19 cellular contexts compared by ENCODE assay signal in the genomic region with DNA sequence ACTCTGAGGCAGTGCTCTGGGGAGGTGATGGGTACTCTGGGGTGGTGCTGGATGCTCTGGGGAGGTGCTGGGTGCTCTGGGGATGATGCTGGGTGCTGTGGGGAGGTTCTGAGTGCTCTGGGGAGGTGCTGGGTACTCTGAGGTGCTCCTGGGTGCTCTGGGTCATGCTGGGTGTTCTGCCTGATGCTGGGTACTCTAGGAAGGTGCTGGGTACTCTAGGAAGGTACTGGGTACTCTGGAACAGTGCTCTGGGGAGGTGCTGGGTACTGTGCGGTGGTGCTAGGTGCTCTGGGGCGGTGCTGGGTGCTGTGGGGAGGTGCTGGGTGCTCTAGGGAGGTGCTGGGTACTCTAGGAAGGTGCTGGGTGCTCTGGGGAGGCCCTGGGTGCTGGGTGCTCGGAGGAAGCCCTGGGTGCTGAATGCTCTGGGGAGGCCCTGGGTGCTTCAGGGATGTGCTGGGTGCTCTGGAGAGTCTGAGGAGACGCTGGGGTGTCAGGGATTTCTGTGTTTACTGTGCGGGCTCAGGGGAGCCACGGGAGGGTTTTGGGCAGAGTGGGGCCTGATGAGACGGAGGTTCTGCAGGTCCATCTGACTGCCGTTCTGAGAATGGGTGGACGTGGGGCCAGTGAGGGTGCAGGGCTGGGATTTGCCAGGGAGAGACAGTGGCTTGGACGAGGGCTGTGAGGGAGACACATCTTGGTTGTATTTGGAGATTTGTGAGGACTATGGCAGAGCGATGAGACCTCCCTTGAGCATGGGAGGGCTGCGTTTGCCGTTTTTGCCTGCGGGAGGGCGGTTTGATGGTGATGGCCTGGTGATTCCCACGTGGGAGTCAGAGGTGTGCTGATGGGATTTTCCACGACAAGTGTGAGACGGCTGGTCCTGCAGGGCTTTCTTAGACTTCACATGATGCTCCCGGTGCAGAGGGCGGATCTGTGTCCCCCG. TPM values are rescaled to one million over a fixed set of nuclear protein-coding genes. Genes with fewer than 3 reads are reported as not detected.
DNase-seq lines count a peak whose midpoint lies in the region; ATAC-seq and TF ChIP-seq lines count a peak whose summit lies in the region.
"Had no signal": no experiment of that assay in that cellular context is flagged by ENCODE, and none has a peak within 500 bp of the region (broad histone marks: within the 10 kb centered on the region; RNA-seq: fewer than 3 reads in every experiment).

No MANE protein-coding gene starts in this region.

- H3K4me1 Mint-ChIP-seq in glutamatergic neuron (ENCODE audit: low read depth, unreplicated experiment), result peaks cover 13% of the 10 kb centered on the region
- peaks cover 35% of the 10 kb centered on the region for H3K4me1 Mint-ChIP-seq in stimulated activated effector memory CD8-positive, alpha-beta T cell treated with anti-CD3 and anti-CD28 coated beads, Interleukin-12 subunit alpha, Interleukin-12 subunit beta, amount 100 ng/mL, for 72 hours
- H3K4me1 Mint-ChIP-seq in activated naive CD8-positive, alpha-beta T cell treated with anti-CD3 and anti-CD28 coated beads, Interleukin-2, amount 50 U/mL, for 24 hours, result no peaks in the 10 kb centered on the region

- 75% methylated on average over 21 of the region's 21 CpGs for WGBS in right cardiac atrium

- intact Hi-C loops in left ventricle myocardium superior (cut with micrococcal nuclease), result no loop called here
- intact Hi-C loops in right cardiac atrium (cut with DNase I), result no loop called here
- intact Hi-C loops in Panc1 (cut with micrococcal nuclease; ENCODE audit: unreplicated experiment), result no loop called here

- in situ Hi-C loops in Panc1 (cut with HindIII; ENCODE audit: low pct_unique_long_range_greater_than_20kb, low sequenced_read_pairs), result no loop called here

- no peaks in the 10 kb centered on the region for H3K4me1 ChIP-seq in right cardiac atrium (ENCODE audit: control insufficient read depth, insufficient read depth, low read length)
- peaks cover 32% of the 10 kb centered on the region for H3K4me1 ChIP-seq in Panc1 (ENCODE audit: control insufficient read depth, insufficient read depth, low read length)

- DNase-seq in left ventricle myocardium superior, result peak; percentile 12
- no peak for DNase-seq in right cardiac atrium
- DNase-seq in Panc1 (ENCODE audit: low read depth, low spot score), result no peak
- DNase-seq in glutamatergic neuron, result no peak
- DNase-seq in stimulated activated effector memory CD8-positive, alpha-beta T cell treated with anti-CD3 and anti-CD28 coated beads, Interleukin-12 subunit alpha, Interleukin-12 subunit beta, amount 100 ng/mL, for 72 hours (ENCODE audit: low spot score in 2 of 2), result no peak
- DNase-seq in NCI-H2196 treated with DMSO at 0.1 percent for 48 hours (lab: John Stamatoyannopoulos, UW; ENCODE audit: unreplicated experiment), result no peak
- no peak for DNase-seq in A172 (ENCODE audit: low spot score)
- no peak for DNase-seq in activated naive CD8-positive, alpha-beta T cell treated with anti-CD3 and anti-CD28 coated beads, Interleukin-2, amount 50 U/mL, for 24 hours
- DNase-seq: CD8-positive, alpha-beta memory T cell; EL; NCI-H1417 treated with DMSO at 0.1 percent for 48 hours; NCI-H2029; NCI-H345; NCI-H526 treated with DMSO at 0.1 percent for 48 hours; NK-92 treated with Interleukin-12 subunit alpha and Interleukin-12 subunit beta, amount 100 ng/mL, for 24 hours; Right ventricle myocardium superior; SK-N-SH had no signal

- peak overlapping the region; percentile 34 for H3K4me3 Mint-ChIP-seq in glutamatergic neuron (ENCODE audit: unreplicated experiment)
- H3K4me3 Mint-ChIP-seq in stimulated activated effector memory CD8-positive, alpha-beta T cell treated with anti-CD3 and anti-CD28 coated beads, Interleukin-12 subunit alpha, Interleukin-12 subunit beta, amount 100 ng/mL, for 72 hours, result no peak overlapping the region
- H3K4me3 Mint-ChIP-seq in activated naive CD8-positive, alpha-beta T cell treated with anti-CD3 and anti-CD28 coated beads, Interleukin-2, amount 50 U/mL, for 24 hours, result no peak overlapping the region
- H3K4me3 Mint-ChIP-seq: B cell; CD8-positive, alpha-beta memory T cell had no signal

- ATAC-seq in left ventricle myocardium superior (no peak), right cardiac atrium (no peak), Panc1 (peak; percentile 3; the same call in 1 of the 2 replicates)
- ATAC-seq in stimulated activated effector memory CD8-positive, alpha-beta T cell treated with anti-CD3 and anti-CD28 coated beads, Interleukin-12 subunit alpha, Interleukin-12 subunit beta, amount 100 ng/mL, for 72 hours, result no peak
- ATAC-seq in activated naive CD8-positive, alpha-beta T cell treated with anti-CD3 and anti-CD28 coated beads, Interleukin-2, amount 50 U/mL, for 24 hours, result no peak

- H3K9me3 Mint-ChIP-seq in glutamatergic neuron (ENCODE audit: unreplicated experiment), result peaks cover 30% of the 10 kb centered on the region
- no peaks in the 10 kb centered on the region for H3K9me3 Mint-ChIP-seq in stimulated activated effector memory CD8-positive, alpha-beta T cell treated with anti-CD3 and anti-CD28 coated beads, Interleukin-12 subunit alpha, Interleukin-12 subunit beta, amount 100 ng/mL, for 72 hours
- H3K9me3 Mint-ChIP-seq in activated naive CD8-positive, alpha-beta T cell treated with anti-CD3 and anti-CD28 coated beads, Interleukin-2, amount 50 U/mL, for 24 hours, result no peaks in the 10 kb centered on the region
- H3K9me3 Mint-ChIP-seq: CD8-positive, alpha-beta memory T cell had no signal

- H3K27me3 Mint-ChIP-seq in glutamatergic neuron (ENCODE audit: unreplicated experiment), result peaks cover 20% of the 10 kb centered on the region
- H3K27me3 Mint-ChIP-seq in activated naive CD8-positive, alpha-beta T cell treated with anti-CD3 and anti-CD28 coated beads, Interleukin-2, amount 50 U/mL, for 24 hours, result peaks cover 3% of the 10 kb centered on the region

- TF ChIP-seq CTCF in Panc1 (IDR thresholded peaks at IDR 0.05), result no peak
- no peak for TF ChIP-seq CTCF in glutamatergic neuron (IDR thresholded peaks at IDR 0.05; ENCODE audit: partially characterized antibody, unreplicated experiment)

- CTCF ChIA-PET in Panc1 (lab: Charles Lee), result no interaction called here

- H3K27me3 ChIP-seq in right cardiac atrium (ENCODE audit: control insufficient read depth, insufficient read depth) (no peaks in the 10 kb centered on the region), Panc1 (ENCODE audit: control insufficient read depth, insufficient read depth, low read length) (no peaks in the 10 kb centered on the region)

- no peaks in the 10 kb centered on the region for H3K36me3 Mint-ChIP-seq in glutamatergic neuron (ENCODE audit: unreplicated experiment)
- H3K36me3 Mint-ChIP-seq in stimulated activated effector memory CD8-positive, alpha-beta T cell treated with anti-CD3 and anti-CD28 coated beads, Interleukin-12 subunit alpha, Interleukin-12 subunit beta, amount 100 ng/mL, for 72 hours, result no peaks in the 10 kb centered on the region
- H3K36me3 Mint-ChIP-seq in activated naive CD8-positive, alpha-beta T cell treated with anti-CD3 and anti-CD28 coated beads, Interleukin-2, amount 50 U/mL, for 24 hours (ENCODE audit: low read depth), result no peaks in the 10 kb centered on the region
- H3K36me3 Mint-ChIP-seq: CD8-positive, alpha-beta memory T cell had no signal

- H3K9me3 ChIP-seq in right cardiac atrium (ENCODE audit: control insufficient read depth, low read length), result no peaks in the 10 kb centered on the region
- H3K9me3 ChIP-seq in Panc1 (ENCODE audit: control insufficient read depth, insufficient read depth, low read depth, low read length), result no peaks in the 10 kb centered on the region
- H3K9me3 ChIP-seq: HAP-1, SK-N-SH had no signal

- BruUV-seq in Panc1 (replicated peaks; lab: Mats Ljungman, UMichigan), result no TSS peak

- H3K27ac ChIP-seq in right cardiac atrium (ENCODE audit: low read length), result no peak overlapping the region
- peak overlapping the region; percentile 14; the same call in 1 of the 2 replicates for H3K27ac ChIP-seq in Panc1 (ENCODE audit: low read length)

- H3K4me3 ChIP-seq in right cardiac atrium (ENCODE audit: low read length) (no peak overlapping the region), Panc1 (ENCODE audit: low read depth in 2 of 2, low read length in 2 of 2) (no peak overlapping the region)
- H3K4me3 ChIP-seq: HAP-1 had no signal

- POLR2A ChIA-PET in Panc1 (lab: Charles Lee), result no interaction called here

- H3K27ac Mint-ChIP-seq in glutamatergic neuron (ENCODE audit: unreplicated experiment), result peak overlapping the region; percentile 80
- H3K27ac Mint-ChIP-seq in stimulated activated effector memory CD8-positive, alpha-beta T cell treated with anti-CD3 and anti-CD28 coated beads, Interleukin-12 subunit alpha, Interleukin-12 subunit beta, amount 100 ng/mL, for 72 hours, result peak overlapping the region; percentile 54
- H3K27ac Mint-ChIP-seq in activated naive CD8-positive, alpha-beta T cell treated with anti-CD3 and anti-CD28 coated beads, Interleukin-2, amount 50 U/mL, for 24 hours, result no peak overlapping the region
- H3K27ac Mint-ChIP-seq: B cell had no signal

- no peaks in the 10 kb centered on the region for H3K36me3 ChIP-seq in Panc1 (ENCODE audit: control insufficient read depth, insufficient read depth, low read length)
- H3K36me3 ChIP-seq: HAP-1 had no signal

RNA-seq across cellular contexts. Expression of gene MMP17, which starts 30.0 kb away (rescaled TPM):
- 0.47 TPM for total RNA-seq in left ventricle myocardium superior
- total RNA-seq in right cardiac atrium, result 1 to 10 TPM in 3 of 4 donors, under 1 TPM in 1; 0.89 to 1.4 (median 1.2) TPM
- 2.4 TPM for polyA plus RNA-seq in right cardiac atrium
- total RNA-seq in Panc1 (2021; ENCODE audit: unreplicated experiment), result 30.0 TPM
- 47.0 TPM for polyA plus RNA-seq in Panc1 (2012; ENCODE audit: insufficient read length)
- total RNA-seq in glutamatergic neuron (ENCODE audit: unreplicated experiment), result 65.8 TPM
- 3.7 and 5.7 TPM in 2 replicates for total RNA-seq in A172 (2014; rRNA removed; shearing (Covaris generic))
- polyA plus RNA-seq: CD8-positive, alpha-beta memory T cell had no signal

RNA-seq across cellular contexts. Expression of gene ULK1, which starts 36.2 kb away (rescaled TPM):
- total RNA-seq in left ventricle myocardium superior, result 64.0 TPM
- 10 to 100 TPM; 33.4 to 51.3 (median 48.0) TPM for total RNA-seq in right cardiac atrium
- polyA plus RNA-seq in right cardiac atrium, result 29.4 TPM
- total RNA-seq in Panc1 (2021; ENCODE audit: unreplicated experiment), result 72.1 TPM
- polyA plus RNA-seq in Panc1 (2012; ENCODE audit: insufficient read length), result 92.3 TPM
- total RNA-seq in glutamatergic neuron (ENCODE audit: unreplicated experiment), result 168 TPM
- total RNA-seq in A172 (2014; rRNA removed; shearing (Covaris generic)), result 6.9 and 8.0 TPM in 2 replicates
